Comparison of ENCODE assay signal across 7 cellular contexts in the genomic region with DNA sequence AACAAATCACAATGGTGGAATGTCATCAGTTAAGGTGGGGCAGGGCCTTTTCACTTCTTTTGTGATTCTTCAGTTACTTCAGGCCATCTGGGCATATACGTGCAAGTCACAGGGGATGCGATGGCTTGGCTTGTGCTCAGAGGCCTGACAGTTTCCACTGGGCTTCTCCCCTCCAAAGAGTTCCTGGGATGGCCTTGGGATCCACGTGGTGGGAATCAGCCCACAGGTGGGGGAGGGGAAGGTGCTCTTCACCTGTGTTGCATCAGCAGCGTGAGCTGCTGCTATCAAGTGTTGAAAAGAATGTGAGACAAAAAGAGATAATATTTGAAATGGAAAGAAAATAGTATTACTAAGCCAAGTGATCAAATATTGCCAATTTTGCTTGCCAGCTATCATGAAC.
DNase-seq lines count a peak whose midpoint lies in the region; ATAC-seq and TF ChIP-seq lines count a peak whose summit lies in the region.
"Not testable (repeated sequence)": the region's sequence is repeated elsewhere in the genome, so short reads cannot be mapped to it uniquely, and the experiment has no call there.

No MANE protein-coding gene starts in this region.

- H3K27ac ChIP-seq in GM23248 (peak overlapping the region; percentile 58), body of pancreas (peak overlapping the region; percentile 31 to 73 (median 53)), right cardiac atrium (ENCODE audit: low read length) (peak overlapping the region; percentile 50), ovary (peak overlapping the region in 1 of 2 donors; percentile 2)
- not testable (repeated sequence) for H3K27ac ChIP-seq in liver (ENCODE audit: low read depth in 1 of 2, low read length in 2 of 2)

- WGBS in GM23248 (ENCODE audit: low coverage in 1 of 2, low lambda C conversion rate in 2 of 2, missing lambda C conversion rate in 2 of 2), 2 experiments: 58 to 63% methylated on average over 4 of the region's 4 CpGs
- WGBS in body of pancreas, 2 donors: 19 to 32% methylated on average over 4 of the region's 4 CpGs
- WGBS in right cardiac atrium: 26% methylated on average over 4 of the region's 4 CpGs
- 52% methylated on average over 4 of the region's 4 CpGs for WGBS in liver
- WGBS in ovary, 3 donors: 21 to 38% (median 36%) methylated on average over 4 of the region's 4 CpGs

- H3K27me3 ChIP-seq in GM23248 (replicated peaks; ENCODE audit: insufficient read depth); body of pancreas; right cardiac atrium (ENCODE audit: control insufficient read depth, insufficient read depth); liver (ENCODE audit: control insufficient read depth in 4 of 4, insufficient read depth in 4 of 4, low read length in 3 of 4); ovary: not testable (repeated sequence)

- DNase-seq in GM23248: not testable (repeated sequence)
- DNase-seq in LoVo (ENCODE audit: low spot score) (peak; percentile 75), body of pancreas (peak in 2 of 4 donors; percentile 25 to 31), Right ventricle myocardium inferior (ENCODE audit: missing footprints) (peak; percentile 66), right cardiac atrium (peak; percentile 58 to 84 (median 80)), ovary (peak in 4 of 5 donors; percentile 45 to 70 (median 56))

- not testable (repeated sequence) for TF ChIP-seq EP300 in ovary (IDR thresholded peaks at IDR 0.05)

- peaks cover 23% of the 10 kb centered on the region; the same call in 1 of the 2 replicates for H3F3A ChIP-seq in GM23248 (ENCODE audit: insufficient read depth)

- not testable (repeated sequence) for H3K36me3 ChIP-seq in GM23248 (ENCODE audit: low read depth); body of pancreas (replicated peaks in 1 of 2; ENCODE audit: insufficient read depth in 1 of 2, low read depth in 2 of 2); liver (ENCODE audit: control insufficient read depth in 4 of 4, insufficient read depth in 3 of 4, low read depth in 1 of 4, low read length in 3 of 4); ovary

- peak overlapping the region; percentile 30 for H3K4me2 ChIP-seq in GM23248 (ENCODE audit: unreplicated experiment)

- in situ Hi-C loops in GM23248 (cut with MboI): not testable (repeated sequence)

- not testable (repeated sequence) for H2AFZ ChIP-seq in GM23248

- intact Hi-C loops in body of pancreas (cut with DNase I): not testable (repeated sequence)
- intact Hi-C loops in Right ventricle myocardium inferior (cut with DNase I) (loop anchor here (1.0 to 5.0 kb wide), 3 partner anchors 96 to 145 kb away; partner anchors contain the start of gene F3), right cardiac atrium (cut with DNase I) (loop anchor here in 1 of 4 donors (10.0 kb wide), 1 partner anchor 127 kb away; no protein-coding TSS in a partner anchor), ovary (cut with DNase I) (loop anchor here in 1 of 4 donors (10.0 kb wide), 1 partner anchor 47 kb away; no protein-coding TSS in a partner anchor)

- not testable (repeated sequence) for TF ChIP-seq CTCF in body of pancreas (IDR thresholded peaks at IDR 0.05); liver (IDR thresholded peaks at IDR 0.05; ENCODE audit: low read depth, low read length, missing input control); ovary (IDR thresholded peaks at IDR 0.05)

- not testable (repeated sequence) for H3K9ac ChIP-seq in GM23248; liver (ENCODE audit: low read depth in 1 of 2, low read length in 2 of 2)

- not testable (repeated sequence) for H3K4me3 ChIP-seq in GM23248; body of pancreas; right cardiac atrium (ENCODE audit: low read length); liver (ENCODE audit: low read depth in 1 of 3, low read length in 3 of 3); ovary

- ATAC-seq in body of pancreas: peak; percentile 12
- peak; percentile 77 for ATAC-seq in Right ventricle myocardium inferior
- peak; percentile 67 to 74 for ATAC-seq in right cardiac atrium

- TF ChIP-seq POLR2A in body of pancreas (IDR thresholded peaks at IDR 0.05); ovary (IDR thresholded peaks at IDR 0.05): not testable (repeated sequence)

- not testable (repeated sequence) for TF ChIP-seq RAD21 in liver (IDR thresholded peaks at IDR 0.05)

- not testable (repeated sequence) for H4K20me1 ChIP-seq in GM23248 (ENCODE audit: insufficient read depth)

- H3K4me1 ChIP-seq in GM23248 (ENCODE audit: insufficient read depth) (peaks cover 34% of the 10 kb centered on the region), body of pancreas (peaks cover 58% of the 10 kb centered on the region), ovary (ENCODE audit: insufficient read depth) (peaks cover 14% of the 10 kb centered on the region)
- H3K4me1 ChIP-seq in right cardiac atrium (ENCODE audit: control insufficient read depth, insufficient read depth, low read length); liver (ENCODE audit: control insufficient read depth in 4 of 4, insufficient read depth in 4 of 4, low read length in 3 of 4): not testable (repeated sequence)

- not testable (repeated sequence) for H3K9me3 ChIP-seq in GM23248 (ENCODE audit: low read depth); body of pancreas; right cardiac atrium (ENCODE audit: control insufficient read depth, low read length); liver (ENCODE audit: control insufficient read depth in 4 of 4, low read length in 3 of 4); ovary

- H3K9me2 ChIP-seq in GM23248 (ENCODE audit: insufficient read depth): not testable (repeated sequence)

- not testable (repeated sequence) for H3K79me2 ChIP-seq in GM23248 (ENCODE audit: insufficient read depth)

TF ChIP-seq in liver, 16 proteins besides CTCF, POLR2A, EP300 and RAD21:
- TF ChIP-seq ATF3 (IDR thresholded peaks at IDR 0.05): peak; percentile 18

Comparison
In these comparisons a context has a peak if more than half of its experiments do, and no peak if none do; other contexts are left out.
1. ATAC-seq: peak in every context shown above with its lines; median percentile 77 in Right ventricle myocardium inferior; 70 in right cardiac atrium; 12 in body of pancreas.